ENCODE assay signal across 28 cellular contexts in genomic region chr15:27885226-27885625, GRCh38.
"Had no signal": no experiment of that assay in that cellular context is flagged by ENCODE, and none has a peak within 500 bp of the region (broad histone marks: within the 10 kb centered on the region; RNA-seq: fewer than 3 reads in every experiment).

No MANE protein-coding gene starts in this region.

- H3K4me3 ChIP-seq: left ventricle myocardium inferior, lung, neural progenitor cell, prostate gland, skin epidermis, stomach, testis, thyroid gland, transverse colon, upper lobe of left lung, vagina had no signal

- DNase-seq: hypothalamus; immature natural killer cell; left ventricle myocardium inferior; mesendoderm; naive B cell; natural killer cell; nephron progenitor cell; occipital lobe; retina; right cardiac atrium; stimulated activated CD4-positive, alpha-beta T cell treated with anti-CD3 and anti-CD28 coated beads, Interleukin-12 subunit alpha, Interleukin-12 subunit beta, amount 100 ng/mL, for 4 hours; stimulated activated CD4-positive, alpha-beta T cell treated with anti-CD3 and anti-CD28 coated beads, Interleukin-15, amount 100 ng/mL, for 24 hours; stimulated activated CD4-positive, alpha-beta T cell treated with anti-CD3 and anti-CD28 coated beads, Interleukin-2, amount 100 ng/mL, for 24 hours; stimulated activated CD4-positive, alpha-beta T cell treated with anti-CD3 and anti-CD28 coated beads, Interleukin-4, amount 100 ng/mL, for 1 hour; stimulated activated naive B cell treated with anti-CD40 and anti-IgM and Interleukin-4, amounts not matched to agents 10 μg/mL and 1 μg/mL and 100 μg/mL, for 72 hours; stimulated activated naive CD8-positive, alpha-beta T cell treated with anti-CD3 and anti-CD28 coated beads, Interleukin-15, Interleukin-2, amounts not matched to agents 100 U/mL and 50 U/mL, for 24 hours; stomach; testis; thyroid gland; transverse colon; upper lobe of left lung had no signal

- ATAC-seq: natural killer cell; right cardiac atrium; sciatic nerve; stimulated activated naive B cell treated with anti-CD40 and anti-IgM and Interleukin-4, amounts not matched to agents 10 μg/mL and 1 μg/mL and 100 μg/mL, for 72 hours; stimulated activated naive CD8-positive, alpha-beta T cell treated with anti-CD3 and anti-CD28 coated beads, Interleukin-15, Interleukin-2, amounts not matched to agents 100 U/mL and 50 U/mL, for 24 hours had no signal

- H3K27me3 ChIP-seq: neural progenitor cell, neutrophil, stomach, testis, thyroid gland, transverse colon, upper lobe of left lung, vagina had no signal

- H3K4me1 ChIP-seq: left ventricle myocardium inferior, neural progenitor cell, prostate gland, stomach, testis, thyroid gland, transverse colon, upper lobe of left lung, vagina had no signal

- H3K9me3 ChIP-seq: prostate gland, testis, thyroid gland, vagina had no signal

- H3K27ac ChIP-seq: left ventricle myocardium inferior, neural progenitor cell, neutrophil, prostate gland, stomach, testis, thyroid gland, transverse colon, upper lobe of left lung, vagina had no signal

- H3K36me3 ChIP-seq: left ventricle myocardium inferior, neural progenitor cell, neutrophil, prostate gland, stomach, thyroid gland, transverse colon, upper lobe of left lung, vagina had no signal
